In the genomic region with DNA sequence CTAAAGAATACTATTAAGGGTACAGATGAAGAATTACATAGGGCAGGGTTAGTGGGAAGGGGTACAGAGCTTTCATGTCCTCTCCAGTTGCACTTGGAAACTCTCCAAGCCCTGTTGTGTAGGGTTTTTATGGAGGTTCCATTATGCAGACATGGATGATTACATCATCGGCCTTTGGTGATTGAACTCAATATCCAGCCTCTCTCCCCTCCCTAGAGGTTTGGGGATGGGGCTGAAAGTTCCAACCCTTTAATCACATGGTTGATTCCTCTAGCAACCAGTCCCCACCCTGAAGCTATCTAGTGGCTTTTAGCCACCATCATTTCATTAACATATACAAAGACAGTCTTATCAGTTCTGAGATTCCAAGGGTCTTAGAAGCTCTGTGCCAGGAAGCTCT, we compare ENCODE assay signal across 21 cellular contexts.
"Had no signal": no experiment of that assay in that cellular context is flagged by ENCODE, and none has a peak within 500 bp of the region (broad histone marks: within the 10 kb centered on the region; RNA-seq: fewer than 3 reads in every experiment).

No MANE protein-coding gene starts in this region.

- H3K4me3 Mint-ChIP-seq: activated T-cell treated with anti-CD3 and anti-CD28 coated beads, Interleukin-2, amount 50 U/mL, for 24 hours; activated T-helper 17 cell treated with anti-CD3 and anti-CD28 coated beads, Interleukin-2, amount 50 U/mL, for 72 hours; brain; mesothelial cell of epicardium; naive thymus-derived CD8-positive, alpha-beta T cell; neural progenitor cell; stimulated activated memory B cell treated with anti-CD40 and anti-IgM and Interleukin-4, amounts not matched to agents 10 μg/mL and 1 μg/mL and 100 μg/mL, for 72 hours had no signal

- H3K4me1 Mint-ChIP-seq: activated T-helper 17 cell treated with anti-CD3 and anti-CD28 coated beads, Interleukin-2, amount 50 U/mL, for 72 hours; naive thymus-derived CD8-positive, alpha-beta T cell; neural progenitor cell; stimulated activated memory B cell treated with anti-CD40 and anti-IgM and Interleukin-4, amounts not matched to agents 10 μg/mL and 1 μg/mL and 100 μg/mL, for 72 hours had no signal

- H3K9me3 Mint-ChIP-seq: activated naive CD4-positive, alpha-beta T cell treated with anti-CD3 and anti-CD28 coated beads, Interleukin-2, amount 50 U/mL, for 72 hours; activated T-cell treated with anti-CD3 and anti-CD28 coated beads, Interleukin-2, amount 50 U/mL, for 24 hours; activated T-helper 17 cell treated with anti-CD3 and anti-CD28 coated beads, Interleukin-2, amount 50 U/mL, for 72 hours; neural progenitor cell; stimulated activated memory B cell treated with anti-CD40 and anti-IgM and Interleukin-4, amounts not matched to agents 10 μg/mL and 1 μg/mL and 100 μg/mL, for 72 hours had no signal

- H3K36me3 ChIP-seq: left ventricle myocardium inferior, neural progenitor cell, sigmoid colon, stomach, suprapubic skin, transverse colon, WERI-Rb-1 had no signal

- H3K27ac Mint-ChIP-seq: activated naive CD4-positive, alpha-beta T cell treated with anti-CD3 and anti-CD28 coated beads, Interleukin-2, amount 50 U/mL, for 72 hours; activated T-cell treated with anti-CD3 and anti-CD28 coated beads, Interleukin-2, amount 50 U/mL, for 24 hours; activated T-helper 17 cell treated with anti-CD3 and anti-CD28 coated beads, Interleukin-2, amount 50 U/mL, for 72 hours; brain; mesothelial cell of epicardium; naive thymus-derived CD8-positive, alpha-beta T cell; neural progenitor cell; stimulated activated memory B cell treated with anti-CD40 and anti-IgM and Interleukin-4, amounts not matched to agents 10 μg/mL and 1 μg/mL and 100 μg/mL, for 72 hours had no signal

- H3K27me3 ChIP-seq: neural progenitor cell, sigmoid colon, stomach, suprapubic skin, transverse colon had no signal

- H3K27ac ChIP-seq: foreskin keratinocyte, left ventricle myocardium inferior, neural progenitor cell, sigmoid colon, stomach, suprapubic skin, transverse colon, WERI-Rb-1 had no signal

- DNase-seq: activated T-cell treated with anti-CD3 and anti-CD28 coated beads, Interleukin-2, amount 50 U/mL, for 24 hours; aorta; erythroblast; foreskin keratinocyte; hippocampal formation; kidney glomerular epithelial cell; left ventricle myocardium inferior; naive thymus-derived CD8-positive, alpha-beta T cell; sigmoid colon; stimulated activated CD4-positive, alpha-beta T cell treated with anti-CD3 and anti-CD28 coated beads, Interleukin-15, amount 100 ng/mL, for 24 hours; stomach; transverse colon; WERI-Rb-1 had no signal

- H3K9ac ChIP-seq: neural progenitor cell had no signal

- H3K9me3 ChIP-seq: left ventricle myocardium inferior, sigmoid colon, stomach, suprapubic skin, transverse colon had no signal

- H3K4me1 ChIP-seq: foreskin keratinocyte, left ventricle myocardium inferior, neural progenitor cell, stomach, suprapubic skin had no signal

- ATAC-seq: activated naive CD4-positive, alpha-beta T cell treated with anti-CD3 and anti-CD28 coated beads, Interleukin-2, amount 50 U/mL, for 72 hours; activated T-helper 17 cell treated with anti-CD3 and anti-CD28 coated beads, Interleukin-2, amount 50 U/mL, for 72 hours; foreskin keratinocyte; naive thymus-derived CD8-positive, alpha-beta T cell; stimulated activated memory B cell treated with anti-CD40 and anti-IgM and Interleukin-4, amounts not matched to agents 10 μg/mL and 1 μg/mL and 100 μg/mL, for 72 hours had no signal

- H3K36me3 Mint-ChIP-seq: activated naive CD4-positive, alpha-beta T cell treated with anti-CD3 and anti-CD28 coated beads, Interleukin-2, amount 50 U/mL, for 72 hours; brain; mesothelial cell of epicardium; naive thymus-derived CD8-positive, alpha-beta T cell; neural progenitor cell; stimulated activated memory B cell treated with anti-CD40 and anti-IgM and Interleukin-4, amounts not matched to agents 10 μg/mL and 1 μg/mL and 100 μg/mL, for 72 hours had no signal

- H3K4me3 ChIP-seq: left ventricle myocardium inferior, neural progenitor cell, sigmoid colon, smooth muscle cell, stomach, suprapubic skin, transverse colon had no signal

- H3K27me3 Mint-ChIP-seq: stimulated activated memory B cell treated with anti-CD40 and anti-IgM and Interleukin-4, amounts not matched to agents 10 μg/mL and 1 μg/mL and 100 μg/mL, for 72 hours had no signal
